ENCODE assay signal across 8 cellular contexts in genomic region chr5:6711409-6712135, GRCh38. TPM values are rescaled to one million over a fixed set of nuclear protein-coding genes. Genes with fewer than 3 reads are reported as not detected.
A peak's percentile ranks its signal among the peaks of the same experiment; 100 is the strongest.
DNase-seq lines count a peak whose midpoint lies in the region; ATAC-seq and TF ChIP-seq lines count a peak whose summit lies in the region.

No MANE protein-coding gene starts in this region.

- CTCF ChIA-PET in mammary epithelial cell (lab: Charles Lee; ENCODE audit: low non-redundant PET), result interaction anchor here (0.6 kb wide), 1 partner anchor 78 kb away, joined by 3 read pairs; the partner anchor contains the start of gene SRD5A1

- peaks cover 42% of the 10 kb centered on the region for H3K4me1 ChIP-seq in BLaER1
- H3K4me1 ChIP-seq in mammary epithelial cell (ENCODE audit: insufficient read depth, low read length), result peaks cover 13% of the 10 kb centered on the region

- H3K4me3 Mint-ChIP-seq in naive B cell, result peak overlapping the region; percentile 78 to 96 (median 91)

- H3K4me2 ChIP-seq in BLaER1 (peak overlapping the region; percentile 93), mammary epithelial cell (ENCODE audit: insufficient read depth, low read depth, low read length) (peak overlapping the region; percentile 97)

- ATAC-seq in HG03196 (IDR thresholded peaks at IDR 0.05; ENCODE audit: unreplicated experiment), result peak; percentile 6
- no peak for ATAC-seq in naive B cell (ENCODE audit: low read depth in 2 of 2)
- no peak for ATAC-seq in GM18520 (IDR thresholded peaks at IDR 0.05; ENCODE audit: unreplicated experiment)

- no peaks in the 10 kb centered on the region for H3K9me3 Mint-ChIP-seq in naive B cell

- peak overlapping the region; percentile 63 to 98 (median 90) for H3K27ac Mint-ChIP-seq in naive B cell

- intact Hi-C loops in mammary epithelial cell (cut with micrococcal nuclease), result loop anchor here (2.0 to 10.0 kb wide), 2 partner anchors 35 to 337 kb away; partner anchors contain the start of gene MED10

- no peak for DNase-seq in mammary epithelial cell
- no peak for DNase-seq in naive B cell
- no peak for DNase-seq in DMS53 (lab: John Stamatoyannopoulos, UW)
- DNase-seq in NK-92 treated with Interleukin-12 subunit alpha and Interleukin-12 subunit beta, amount 100 ng/mL, for 24 hours (lab: John Stamatoyannopoulos, UW), result no peak
- no peak for DNase-seq in GM20000 (ENCODE audit: low spot score)

- H3K9ac ChIP-seq in BLaER1 (peak overlapping the region; percentile 93), mammary epithelial cell (ENCODE audit: insufficient read depth, low read length) (peak overlapping the region; percentile 71)

- 59% methylated on average over 11 of the region's 15 CpGs for WGBS in mammary epithelial cell (ENCODE audit: low coverage, missing lambda C conversion rate)

- BruUV-seq in mammary epithelial cell (replicated peaks; lab: Mats Ljungman, UMichigan), result no TSS peak

- in situ Hi-C loops in mammary epithelial cell (cut with MboI; ENCODE audit: low sequenced_read_pairs in 2 of 2), result loop anchor here (10.0 kb wide), 1 partner anchor 77 kb away; the partner anchor contains the start of genes NSUN2 (in 2 of the 2) and SRD5A1 (in 2 of the 2)

- H3K27ac ChIP-seq in BLaER1, result peak overlapping the region; percentile 98
- H3K27ac ChIP-seq in mammary epithelial cell (ENCODE audit: insufficient read depth, low read depth, low read length), result peak overlapping the region; percentile 73

- peaks cover 26% of the 10 kb centered on the region for H3K79me2 ChIP-seq in mammary epithelial cell (ENCODE audit: insufficient read depth, low read length)

- H2AFZ ChIP-seq in mammary epithelial cell (ENCODE audit: low read depth, low read length), result peak overlapping the region; percentile 91

- H4K20me1 ChIP-seq in BLaER1, result peaks cover 25% of the 10 kb centered on the region
- H4K20me1 ChIP-seq in mammary epithelial cell (ENCODE audit: insufficient read depth, low read length), result peaks cover under 1% of the 10 kb centered on the region

- H3K4me1 Mint-ChIP-seq in naive B cell, result peaks cover 16 to 30% (median 28%) of the 10 kb centered on the region in 3 donors

- H3K4me3 ChIP-seq in BLaER1, result peak overlapping the region; percentile 90
- peak overlapping the region; percentile 60 to 74 (median 65) for H3K4me3 ChIP-seq in mammary epithelial cell (replicated peaks in 1 of 3; ENCODE audit: insufficient read depth in 1 of 3, low read depth in 2 of 3, low read length in 3 of 3)

- H3K36me3 ChIP-seq in BLaER1 (peaks cover 6% of the 10 kb centered on the region; the same call in 1 of the 2 replicates), mammary epithelial cell (ENCODE audit: insufficient read depth, low read length) (no peaks in the 10 kb centered on the region)

- TF ChIP-seq CTCF in mammary epithelial cell (conservative IDR thresholded peaks at IDR 0.05 in 1 of 2, IDR thresholded peaks at IDR 0.05 in 1 of 2; ENCODE audit: extremely low read depth in 1 of 2, insufficient read depth in 1 of 2, low read depth in 1 of 2, low read length in 2 of 2), result no peak
- no peak for TF ChIP-seq CTCF in GM20000 (IDR thresholded peaks at IDR 0.05; ENCODE audit: extremely low read depth, missing control alignments)

- dilution Hi-C loops in mammary epithelial cell (cut with HindIII; ENCODE audit: low sequenced_read_pairs), result no loop called here

- H3K27me3 Mint-ChIP-seq in naive B cell, result no peaks in the 10 kb centered on the region

- H3K27me3 ChIP-seq in BLaER1, result no peaks in the 10 kb centered on the region
- no peaks in the 10 kb centered on the region for H3K27me3 ChIP-seq in mammary epithelial cell (ENCODE audit: insufficient read depth, low read length)

- no peaks in the 10 kb centered on the region for H3K9me3 ChIP-seq in BLaER1
- H3K9me3 ChIP-seq in mammary epithelial cell (replicated peaks; ENCODE audit: insufficient read depth, low read length), result no peaks in the 10 kb centered on the region

- no peaks in the 10 kb centered on the region for H3K36me3 Mint-ChIP-seq in naive B cell

RNA-seq across cellular contexts. Expression of gene TENT4A, which starts 1.7 kb away (rescaled TPM):
- 10 to 100 TPM; 18.3 to 32.6 TPM for total RNA-seq in mammary epithelial cell
- polyA plus RNA-seq in mammary epithelial cell (5.3 TPM), naive B cell (ENCODE audit: low read depth in 6 of 6) (1 to 10 TPM in 3 of 6 donors, under 1 TPM in 3; 0.04 to 2.0 (median 0.96) TPM)
- polyA minus RNA-seq in mammary epithelial cell, result 31.8 TPM
